In genomic region chr10:14639635-14640034, GRCh38 we compare ENCODE assay signal across 26 cellular contexts.
DNase-seq lines count a peak whose midpoint lies in the region; ATAC-seq, FAIRE-seq and TF ChIP-seq lines count a peak whose summit lies in the region.
"Had no signal": no experiment of that assay in that cellular context is flagged by ENCODE, and none has a peak within 500 bp of the region (broad histone marks: within the 10 kb centered on the region; RNA-seq: fewer than 3 reads in every experiment).

No MANE protein-coding gene starts in this region.

- H3K27ac Mint-ChIP-seq in progenitor cell of endocrine pancreas: peak overlapping the region; percentile 11
- H3K27ac Mint-ChIP-seq: CD14-positive monocyte; CD4-positive, CD25-positive, alpha-beta regulatory T cell had no signal

- no peaks in the 10 kb centered on the region for H4K20me1 ChIP-seq in K562 (replicated peaks; ENCODE audit: control insufficient read depth, insufficient read depth, low read length)
- no peaks in the 10 kb centered on the region for H4K20me1 ChIP-seq in HepG2 (ENCODE audit: insufficient read depth, low read length)
- H4K20me1 ChIP-seq: BLaER1 had no signal

- FAIRE-seq in A549 (lab: Jason Lieb, UNC) (no peak), K562 (lab: Jason Lieb, UNC) (no peak), HepG2 (lab: Jason Lieb, UNC) (no peak)
- FAIRE-seq: GM12878, GM12892, GM18507 had no signal

- TF ChIP-seq POLR2A in A549 (IDR thresholded peaks at IDR 0.05; ENCODE audit: low read length) (no peak), K562 (conservative IDR thresholded peaks at IDR 0.05) (no peak), HepG2 (IDR thresholded peaks at IDR 0.05; ENCODE audit: insufficient read depth in 1 of 2, low read depth in 2 of 2, low read length in 2 of 2) (no peak)

- no peaks in the 10 kb centered on the region for H3K4me1 ChIP-seq in A549
- H3K4me1 ChIP-seq in K562 (replicated peaks in 1 of 2; ENCODE audit: control insufficient read depth in 2 of 2, insufficient read depth in 2 of 2, low read length in 2 of 2): no peaks in the 10 kb centered on the region
- H3K4me1 ChIP-seq in HepG2 (ENCODE audit: insufficient read depth, low read length): no peaks in the 10 kb centered on the region
- H3K4me1 ChIP-seq: BE2C had no signal

- H3K36me3 Mint-ChIP-seq in progenitor cell of endocrine pancreas (ENCODE audit: insufficient read depth): no peaks in the 10 kb centered on the region
- H3K36me3 Mint-ChIP-seq: CD14-positive monocyte; CD4-positive, CD25-positive, alpha-beta regulatory T cell had no signal

- no peak overlapping the region for H3K4me3 ChIP-seq in A549
- no peak overlapping the region for H3K4me3 ChIP-seq in K562
- H3K4me3 ChIP-seq in HepG2 (replicated peaks in 1 of 3; ENCODE audit: insufficient read depth in 1 of 3, low read depth in 2 of 3, low read length in 3 of 3): no peak overlapping the region
- H3K4me3 ChIP-seq: BLaER1, GM12878 had no signal

- H3K9ac ChIP-seq in K562 (ENCODE audit: insufficient read depth in 1 of 2, low read depth in 2 of 2, low read length in 2 of 2): no peak overlapping the region
- no peak overlapping the region for H3K9ac ChIP-seq in HepG2 (ENCODE audit: insufficient read depth, low read depth, low read length)
- H3K9ac ChIP-seq: BLaER1 had no signal

- no peaks in the 10 kb centered on the region for H3K36me3 ChIP-seq in K562 (ENCODE audit: control insufficient read depth, insufficient read depth, low read length)
- no peaks in the 10 kb centered on the region for H3K36me3 ChIP-seq in HepG2 (replicated peaks in 1 of 2; ENCODE audit: control insufficient read depth in 1 of 2, insufficient read depth in 2 of 2, low read length in 2 of 2)
- H3K36me3 ChIP-seq: BE2C, BLaER1 had no signal

- TF ChIP-seq RAD21 in A549 (conservative IDR thresholded peaks at IDR 0.05 in 1 of 2, IDR thresholded peaks at IDR 0.05 in 1 of 2): no peak
- TF ChIP-seq RAD21 in K562 (CRISPR knock-in tag; conservative IDR thresholded peaks at IDR 0.05 in 1 of 2, IDR thresholded peaks at IDR 0.05 in 1 of 2): no peak
- no peak for TF ChIP-seq RAD21 in HepG2 (CRISPR knock-in tag; IDR thresholded peaks at IDR 0.05)

- BruUV-seq in K562 (replicated peaks; lab: Mats Ljungman, UMichigan) (no TSS peak), HepG2 (replicated peaks; lab: Mats Ljungman, UMichigan) (no TSS peak)

- no peaks in the 10 kb centered on the region for H3K27me3 Mint-ChIP-seq in progenitor cell of endocrine pancreas
- H3K27me3 Mint-ChIP-seq: CD4-positive, alpha-beta memory T cell; CD8-positive, alpha-beta memory T cell had no signal

- H3K4me1 Mint-ChIP-seq in progenitor cell of endocrine pancreas (ENCODE audit: low read depth): peaks cover 7% of the 10 kb centered on the region

- 73% methylated on average over 3 of the region's 3 CpGs for WGBS in A549 (ENCODE audit: missing lambda C conversion rate)
- WGBS in K562 (ENCODE audit: insufficient coverage, low coverage, missing lambda C conversion rate): 0% methylated on average over 3 of the region's 3 CpGs
- WGBS in HepG2 (ENCODE audit: low lambda C conversion rate): 17% methylated on average over 3 of the region's 3 CpGs

- H3K9me3 ChIP-seq in A549 (no peaks in the 10 kb centered on the region), K562 (replicated peaks; ENCODE audit: control insufficient read depth, insufficient read depth, low read depth, low read length) (no peaks in the 10 kb centered on the region), HepG2 (ENCODE audit: low read length) (no peaks in the 10 kb centered on the region)
- H3K9me3 ChIP-seq: BE2C had no signal

- TF ChIP-seq CTCF in A549 (IDR thresholded peaks at IDR 0.05) (no peak), K562 (IDR thresholded peaks at IDR 0.05 in 2 of 3, conservative IDR thresholded peaks at IDR 0.05 in 1 of 3; ENCODE audit: insufficient read depth in 2 of 3, low read depth in 1 of 3, low read length in 3 of 3) (no peak), progenitor cell of endocrine pancreas (IDR thresholded peaks at IDR 0.05; ENCODE audit: unreplicated experiment) (no peak), HepG2 (CRISPR knock-in tag; IDR thresholded peaks at IDR 0.05) (no peak)

- CTCF ChIA-PET in A549 (lab: Yijun Ruan, JAX): interaction anchor here (0.7 to 1.3 kb wide), 3 partner anchors 8 to 29 kb away, joined by 3 read pairs; no protein-coding TSS in a partner anchor
- CTCF ChIA-PET in K562 (lab: Yijun Ruan, JAX; ENCODE audit: low intra/inter-chr PET ratio): no interaction called here
- CTCF ChIA-PET in HepG2 (lab: Yijun Ruan, JAX; ENCODE audit: low intra/inter-chr PET ratio, low total read pairs): no interaction called here

- H3K9me3 Mint-ChIP-seq in progenitor cell of endocrine pancreas (ENCODE audit: low read depth): peaks cover 3% of the 10 kb centered on the region
- H3K9me3 Mint-ChIP-seq: CD8-positive, alpha-beta memory T cell had no signal

- H2AFZ ChIP-seq in K562 (ENCODE audit: low read depth, low read length) (no peak overlapping the region), HepG2 (ENCODE audit: low read length) (no peak overlapping the region)

- H3K27ac ChIP-seq in A549 (no peak overlapping the region), K562 (ENCODE audit: extremely low read depth, low read depth, low read length) (no peak overlapping the region), HepG2 (ENCODE audit: extremely low read length, insufficient read depth, low read length) (no peak overlapping the region)
- H3K27ac ChIP-seq: 22Rv1, BLaER1 had no signal

- ATAC-seq in A549: no peak
- no peak for ATAC-seq in K562
- no peak for ATAC-seq in HepG2
- ATAC-seq: GM12878 had no signal

- TF ChIP-seq EP300 in A549 (IDR thresholded peaks at IDR 0.05) (no peak), K562 (IDR thresholded peaks at IDR 0.05; ENCODE audit: low read length) (no peak), HepG2 (IDR thresholded peaks at IDR 0.05; ENCODE audit: low read depth in 2 of 2, low read length in 2 of 2) (no peak), HepG2 (CRISPR knock-in tag; IDR thresholded peaks at IDR 0.05; ENCODE audit: borderline replicate concordance) (no peak)

- no peaks in the 10 kb centered on the region for H3K79me2 ChIP-seq in K562 (ENCODE audit: control insufficient read depth, insufficient read depth, low read length)
- no peaks in the 10 kb centered on the region for H3K79me2 ChIP-seq in HepG2 (ENCODE audit: insufficient read depth, low read length)

- no peak overlapping the region for H3K4me2 ChIP-seq in A549
- H3K4me2 ChIP-seq in K562 (ENCODE audit: insufficient read depth, low read length): no peak overlapping the region
- H3K4me2 ChIP-seq in HepG2 (ENCODE audit: low read depth, low read length): no peak overlapping the region
- H3K4me2 ChIP-seq: BLaER1 had no signal

- H3K9me1 ChIP-seq in K562 (ENCODE audit: control insufficient read depth, insufficient read depth, low read length): no peaks in the 10 kb centered on the region

- POLR2A ChIA-PET in A549 (lab: Yijun Ruan, JAX) (no interaction called here), K562 (lab: Yijun Ruan, JAX) (no interaction called here), HepG2 (lab: Yijun Ruan, JAX) (no interaction called here)

- no peak for DNase-seq in A549 (ENCODE audit: low read depth in 1 of 2, low spot score in 1 of 2)
- DNase-seq in K562 (ENCODE audit: extremely low read depth in 1 of 4, low spot score in 3 of 4): no peak
- DNase-seq in progenitor cell of endocrine pancreas (ENCODE audit: low spot score, unreplicated experiment): no peak
- no peak for DNase-seq in NCI-H2081 (lab: John Stamatoyannopoulos, UW)
- no peak for DNase-seq in HepG2 (ENCODE audit: low spot score)
- no peak for DNase-seq in NAMALWA (ENCODE audit: low spot score)
- DNase-seq: ACHN; BE2C; C1 segment of cervical spinal cord; CD4-positive, alpha-beta memory T cell; CD4-positive, CD25-positive, alpha-beta regulatory T cell; CD8-positive, alpha-beta memory T cell; COR-L47; DMS 273 treated with DMSO at 0.1 percent for 48 hours; DMS153; DMS53; DMS79; DND-41; EL; GDM1 had no signal

- intact Hi-C loops in K562 (cut with micrococcal nuclease) (no loop called here), HepG2 (cut with micrococcal nuclease; ENCODE audit: unreplicated experiment) (no loop called here)

- in situ Hi-C loops in K562 (cut with MboI) (no loop called here), HepG2 (cut with HindIII; ENCODE audit: extremely low pct_ligation_motif_present, low pct_unique_long_range_greater_than_20kb) (no loop called here)

- H3K4me3 Mint-ChIP-seq in progenitor cell of endocrine pancreas (ENCODE audit: low read depth): no peak overlapping the region
- H3K4me3 Mint-ChIP-seq: CD14-positive monocyte; CD4-positive, alpha-beta memory T cell; CD4-positive, CD25-positive, alpha-beta regulatory T cell; CD8-positive, alpha-beta memory T cell had no signal

- H3K27me3 ChIP-seq in K562 (ENCODE audit: control insufficient read depth in 2 of 2, insufficient read depth in 2 of 2, low read length in 2 of 2): no peaks in the 10 kb centered on the region
- no peaks in the 10 kb centered on the region for H3K27me3 ChIP-seq in HepG2 (ENCODE audit: control insufficient read depth in 1 of 2, insufficient read depth in 2 of 2, low read length in 2 of 2)
- H3K27me3 ChIP-seq: BE2C, BLaER1 had no signal

TF ChIP-seq in A549, 52 proteins besides CTCF, POLR2A, EP300 and RAD21:
- TF ChIP-seq JUN (IDR thresholded peaks at IDR 0.05) (no peak), NFE2L2 (conservative IDR thresholded peaks at IDR 0.05; ENCODE audit: low read length) (peak; percentile 34; the same call in 1 of the 2 replicates), RCOR1 (IDR thresholded peaks at IDR 0.05; ENCODE audit: low read depth, low read length) (no peak)

TF ChIP-seq in K562, 482 proteins besides CTCF, POLR2A, EP300 and RAD21 (continues in another document):
- TF ChIP-seq NCOA4 (IDR thresholded peaks at IDR 0.05; ENCODE audit: partially characterized antibody) (no peak), CREB3 (tag; conservative IDR thresholded peaks at IDR 0.05; ENCODE audit: low read depth) (no peak)

TF ChIP-seq in HepG2, 621 proteins besides CTCF, POLR2A, EP300 and RAD21:
- TF ChIP-seq SMARCC2 (IDR thresholded peaks at IDR 0.05): no peak
